17 cellular contexts compared by ENCODE assay signal in genomic region chr2:229719926-229720652, GRCh38.
"Had no signal": no experiment of that assay in that cellular context is flagged by ENCODE, and none has a peak within 500 bp of the region (broad histone marks: within the 10 kb centered on the region; RNA-seq: fewer than 3 reads in every experiment).

No MANE protein-coding gene starts in this region.

- H3K27ac ChIP-seq: body of pancreas, gastrocnemius medialis, prostate gland, thoracic aorta had no signal

- ATAC-seq: body of pancreas, esophagus mucosa, gastrocnemius medialis, left ventricle myocardium superior, sciatic nerve had no signal

- H3K36me3 Mint-ChIP-seq: activated naive CD4-positive, alpha-beta T cell treated with anti-CD3 and anti-CD28 coated beads, Interleukin-2, amount 10 ng/mL, durations not matched to agents 7 days and 5 days had no signal

- H3K4me3 ChIP-seq: body of pancreas, gastrocnemius medialis, prostate gland, thoracic aorta had no signal

- H3K4me3 Mint-ChIP-seq: activated naive CD4-positive, alpha-beta T cell treated with anti-CD3 and anti-CD28 coated beads, Interleukin-2, amount 10 ng/mL, durations not matched to agents 7 days and 5 days; dendritic cell treated with granulocyte-macrophage colony-stimulating factor and Interleukin-4, amounts not matched to agents 40 ng/mL and 50 ng/mL, for 4 days; endodermal cell; nephron progenitor cell; stimulated activated naive CD8-positive, alpha-beta T cell treated with anti-CD3 and anti-CD28 coated beads, Interleukin-15, Interleukin-2, amounts not matched to agents 100 ng/mL and 50 ng/mL, for 24 hours had no signal

- H3K9me3 ChIP-seq: body of pancreas, gastrocnemius medialis, prostate gland, thoracic aorta had no signal

- H3K36me3 ChIP-seq: gastrocnemius medialis, prostate gland, thoracic aorta had no signal

- H3K27ac Mint-ChIP-seq: activated naive CD4-positive, alpha-beta T cell treated with anti-CD3 and anti-CD28 coated beads, Interleukin-2, amount 10 ng/mL, durations not matched to agents 7 days and 5 days; activated T-helper 2 cell treated with anti-CD3 and anti-CD28 coated beads, Interferon-gamma antibody, Interleukin-2, Interleukin-4, amounts not matched to agents 10 μg/mL and 5 μg/mL and 100 μg/mL, durations not matched to agents 14 hours and 24 hours and 36 hours; dendritic cell treated with granulocyte-macrophage colony-stimulating factor and Interleukin-4, amounts not matched to agents 40 ng/mL and 50 ng/mL, for 4 days; endodermal cell; nephron progenitor cell; stimulated activated naive CD8-positive, alpha-beta T cell treated with anti-CD3 and anti-CD28 coated beads, Interleukin-15, Interleukin-2, amounts not matched to agents 100 ng/mL and 50 ng/mL, for 24 hours had no signal

- H3K4me1 ChIP-seq: prostate gland had no signal

- DNase-seq: activated naive CD4-positive, alpha-beta T cell treated with anti-CD3 and anti-CD28 coated beads, Interleukin-2, amount 10 ng/mL, durations not matched to agents 7 days and 5 days; body of pancreas; endodermal cell; gastrocnemius medialis; left ventricle myocardium superior; mesenchymal stem cell; nephron progenitor cell; stimulated activated CD4-positive, alpha-beta T cell treated with anti-CD3 and anti-CD28 coated beads, Interleukin-2, amount 100 ng/mL, for 48 hours; stimulated activated CD8-positive, alpha-beta memory T cell treated with anti-CD3 and anti-CD28 coated beads, Interleukin-4, amount 100 ng/mL, for 48 hours; T-helper 1 cell had no signal

- H3K9me3 Mint-ChIP-seq: activated naive CD4-positive, alpha-beta T cell treated with anti-CD3 and anti-CD28 coated beads, Interleukin-2, amount 10 ng/mL, durations not matched to agents 7 days and 5 days; activated T-helper 2 cell treated with anti-CD3 and anti-CD28 coated beads, Interferon-gamma antibody, Interleukin-2, Interleukin-4, amounts not matched to agents 10 μg/mL and 5 μg/mL and 100 μg/mL, durations not matched to agents 14 hours and 24 hours and 36 hours; endodermal cell; nephron progenitor cell; stimulated activated naive CD8-positive, alpha-beta T cell treated with anti-CD3 and anti-CD28 coated beads, Interleukin-15, Interleukin-2, amounts not matched to agents 100 ng/mL and 50 ng/mL, for 24 hours had no signal
